ENCODE assay signal across 8 cellular contexts in the genomic region with DNA sequence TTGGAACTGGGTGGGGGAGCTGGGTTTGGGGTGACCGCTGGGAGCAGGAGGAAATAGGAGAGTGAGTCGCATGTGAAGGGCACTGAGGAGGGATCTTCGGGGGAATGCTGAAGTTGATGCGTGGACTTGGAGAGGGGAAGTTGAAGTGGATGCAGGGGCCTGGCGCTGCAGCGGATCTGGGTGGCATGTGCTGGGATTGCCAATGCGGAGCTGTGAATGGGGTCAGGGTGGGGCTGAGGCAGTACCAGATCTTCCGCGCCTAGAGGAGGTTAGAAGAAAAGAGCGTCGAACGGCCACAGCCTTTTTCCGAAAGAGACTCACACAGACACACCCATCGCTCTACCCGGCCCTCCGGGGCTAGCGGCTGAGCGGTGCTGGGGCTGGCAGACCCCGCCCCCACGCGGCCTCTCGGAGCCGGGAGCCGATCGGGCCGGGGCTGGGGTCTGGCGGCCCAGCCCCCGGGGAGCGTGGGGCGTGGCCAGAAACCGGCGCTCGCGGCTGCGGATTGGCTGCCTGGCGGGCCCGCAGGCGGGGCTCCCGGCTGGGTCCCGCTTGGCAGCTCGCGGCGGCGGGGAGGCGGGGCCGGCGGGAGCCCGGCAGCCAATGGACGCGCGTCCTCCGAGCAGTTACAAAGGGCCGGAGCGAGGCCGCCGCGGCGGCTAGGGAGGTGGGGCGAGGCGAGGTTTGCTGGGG. TPM values are rescaled to one million over a fixed set of nuclear protein-coding genes. Genes with fewer than 3 reads are reported as not detected.
DNase-seq lines count a peak whose midpoint lies in the region; TF ChIP-seq lines count a peak whose summit lies in the region.

A gene (plus strand): TSS at position 655 of the 693 bp plus-strand sequence. CDS start 93 bp downstream, outside the sequence.

- peaks cover 38% of the 10 kb centered on the region for H4K20me1 ChIP-seq in SK-N-SH (ENCODE audit: insufficient read depth)

- TF ChIP-seq CTCF in HFF-Myc (IDR thresholded peaks at IDR 0.05; ENCODE audit: low read depth, low read length, missing control alignments) (no peak), SK-N-SH (IDR thresholded peaks at IDR 0.05) (no peak)

- no peak for TF ChIP-seq RAD21 in SK-N-SH (IDR thresholded peaks at IDR 0.05; ENCODE audit: low read length)

- 1% methylated on average over 21 of the region's 60 CpGs for WGBS in SK-N-SH (ENCODE audit: low lambda C conversion rate)

- H3K4me3 ChIP-seq in HFF-Myc (replicated peaks; ENCODE audit: low read depth, low read length) (peak within 1 kb of the TSS; percentile 58), SK-N-SH (ENCODE audit: low read depth in 2 of 2, low read length in 1 of 2) (peak within 1 kb of the TSS; percentile 86 to 87)

- no peak for TF ChIP-seq EP300 in SK-N-SH (IDR thresholded peaks at IDR 0.05; ENCODE audit: borderline replicate concordance in 1 of 2, low read depth in 1 of 2, low read length in 1 of 2)

- H3K4me1 ChIP-seq in SK-N-SH (ENCODE audit: control insufficient read depth in 1 of 2, insufficient read depth in 2 of 2, low read depth in 1 of 2, low read length in 1 of 2) = peaks cover 8 to 10% of the 10 kb centered on the region in 2 experiments

- no peaks in the 10 kb centered on the region for H3K9me3 ChIP-seq in SK-N-SH

- no peaks in the 10 kb centered on the region for H3K27me3 ChIP-seq in SK-N-SH (ENCODE audit: insufficient read depth)

- peak within 1 kb of the TSS; percentile 93 for H3K9ac ChIP-seq in SK-N-SH

- H3K4me2 ChIP-seq in SK-N-SH = peak within 1 kb of the TSS; percentile 85

- CTCF ChIA-PET in SK-N-SH (lab: Yijun Ruan, JAX) = interaction anchor here (0.7 to 2.0 kb wide), 9 partner anchors 9 to 129 kb away, joined by 3 to 6 read pairs (median 3); no protein-coding TSS in a partner anchor

- H3K79me2 ChIP-seq in SK-N-SH (ENCODE audit: insufficient read depth) = peaks cover 42% of the 10 kb centered on the region

- H3K9me2 ChIP-seq in SK-N-SH = no peaks in the 10 kb centered on the region

- no peaks in the 10 kb centered on the region for H3K36me3 ChIP-seq in SK-N-SH (replicated peaks in 1 of 2; ENCODE audit: control insufficient read depth in 1 of 2, insufficient read depth in 2 of 2, low read length in 1 of 2)

- peak within 1 kb of the TSS; percentile 76 to 82 for H3K27ac ChIP-seq in SK-N-SH (ENCODE audit: low read depth in 2 of 2, low read length in 1 of 2)

- peak; percentile 99 for DNase-seq in GM03348 (ENCODE audit: low spot score)
- DNase-seq in HFF-Myc (ENCODE audit: extremely low read depth, low read depth) = peak; percentile 47
- DNase-seq in MV-4-11 (lab: John Stamatoyannopoulos, UW) = peak; percentile 87
- DNase-seq in SK-N-SH = peak; percentile 99
- peak; percentile 93 for DNase-seq in activated naive CD4-positive, alpha-beta T cell treated with anti-CD3 and anti-CD28 coated beads, Interleukin-2, amount 50 U/mL, for 16 hours
- peak; percentile 99 for DNase-seq in germinal center (ENCODE audit: low spot score)
- peak; percentile 40 to 95 (median 88) for DNase-seq in nucleus accumbens (lab: John Stamatoyannopoulos, UW)
- DNase-seq in superior temporal gyrus (ENCODE audit: extremely low spot score) = peak; percentile 89

- POLR2A ChIA-PET in SK-N-SH (lab: Yijun Ruan, JAX) = interaction anchor here (0.7 to 1.3 kb wide), 2 partner anchors 12 to 440 kb away, joined by 3 to 6 read pairs; no protein-coding TSS in a partner anchor

- peak within 1 kb of the TSS; percentile 91 for H2AFZ ChIP-seq in SK-N-SH (ENCODE audit: low read depth)

- peaks cover 3% of the 10 kb centered on the region for H3F3A ChIP-seq in SK-N-SH (replicated peaks; ENCODE audit: insufficient read depth)

TF ChIP-seq in SK-N-SH, 30 proteins besides CTCF, POLR2A, EP300 and RAD21:
- 0 out of 2 replicates have a peak, but pooled peaks have one; percentile 13 for TF ChIP-seq TCF12 (IDR thresholded peaks at IDR 0.05)
- TF ChIP-seq, protein P1, sequence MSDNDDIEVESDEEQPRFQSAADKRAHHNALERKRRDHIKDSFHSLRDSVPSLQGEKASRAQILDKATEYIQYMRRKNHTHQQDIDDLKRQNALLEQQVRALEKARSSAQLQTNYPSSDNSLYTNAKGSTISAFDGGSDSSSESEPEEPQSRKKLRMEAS (IDR thresholded peaks at IDR 0.05; ENCODE audit: low read depth) = peak; percentile 60; the same call in 1 of the 2 replicates
- TF ChIP-seq, protein P2, sequence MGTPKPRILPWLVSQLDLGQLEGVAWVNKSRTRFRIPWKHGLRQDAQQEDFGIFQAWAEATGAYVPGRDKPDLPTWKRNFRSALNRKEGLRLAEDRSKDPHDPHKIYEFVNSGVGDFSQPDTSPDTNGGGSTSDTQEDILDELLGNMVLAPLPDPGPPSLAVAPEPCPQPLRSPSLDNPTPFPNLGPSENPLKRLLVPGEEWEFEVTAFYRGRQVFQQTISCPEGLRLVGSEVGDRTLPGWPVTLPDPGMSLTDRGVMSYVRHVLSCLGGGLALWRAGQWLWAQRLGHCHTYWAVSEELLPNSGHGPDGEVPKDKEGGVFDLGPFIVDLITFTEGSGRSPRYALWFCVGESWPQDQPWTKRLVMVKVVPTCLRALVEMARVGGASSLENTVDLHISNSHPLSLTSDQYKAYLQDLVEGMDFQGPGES (IDR thresholded peaks at IDR 0.05; ENCODE audit: low read depth, low read length) = 0 out of 2 replicates have a peak, but pooled peaks have one; percentile 24
- no peak for TF ChIP-seq RXRA (IDR thresholded peaks at IDR 0.05; ENCODE audit: borderline replicate concordance, low read depth)
- TF ChIP-seq SIN3A (IDR thresholded peaks at IDR 0.05; ENCODE audit: borderline replicate concordance, low read depth, low read length) = no peak
- TF ChIP-seq POLR2AphosphoS5 (IDR thresholded peaks at IDR 0.05; ENCODE audit: low read depth, low read length) = peak; percentile 49; the same call in 1 of the 2 replicates
- TF ChIP-seq SMC3 (IDR thresholded peaks at IDR 0.05; ENCODE audit: low read depth, low read length) = no peak
- no peak for TF ChIP-seq ELF1 (IDR thresholded peaks at IDR 0.05)
- TF ChIP-seq, protein P3, sequence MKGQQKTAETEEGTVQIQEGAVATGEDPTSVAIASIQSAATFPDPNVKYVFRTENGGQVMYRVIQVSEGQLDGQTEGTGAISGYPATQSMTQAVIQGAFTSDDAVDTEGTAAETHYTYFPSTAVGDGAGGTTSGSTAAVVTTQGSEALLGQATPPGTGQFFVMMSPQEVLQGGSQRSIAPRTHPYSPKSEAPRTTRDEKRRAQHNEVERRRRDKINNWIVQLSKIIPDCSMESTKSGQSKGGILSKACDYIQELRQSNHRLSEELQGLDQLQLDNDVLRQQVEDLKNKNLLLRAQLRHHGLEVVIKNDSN (IDR thresholded peaks at IDR 0.05; ENCODE audit: borderline replicate concordance, low read depth) = no peak
- TF ChIP-seq TAF1 (IDR thresholded peaks at IDR 0.05; ENCODE audit: borderline replicate concordance, low read depth, low read length) = peak; percentile 22; the same call in 1 of the 2 replicates
- TF ChIP-seq RFX5 (IDR thresholded peaks at IDR 0.05; ENCODE audit: low read length) = no peak
- TF ChIP-seq NRF1 (IDR thresholded peaks at IDR 0.05; ENCODE audit: low read depth, low read length) = peak; percentile 37; the same call in 1 of the 2 replicates
- TF ChIP-seq JUND (IDR thresholded peaks at IDR 0.05) = no peak
- TF ChIP-seq EZH2phosphoT487 (IDR thresholded peaks at IDR 0.05; ENCODE audit: borderline replicate concordance, low read depth) = no peak
- TF ChIP-seq GATA2 (CRISPR knock-in tag; IDR thresholded peaks at IDR 0.05) = no peak
- TF ChIP-seq, protein P4, sequence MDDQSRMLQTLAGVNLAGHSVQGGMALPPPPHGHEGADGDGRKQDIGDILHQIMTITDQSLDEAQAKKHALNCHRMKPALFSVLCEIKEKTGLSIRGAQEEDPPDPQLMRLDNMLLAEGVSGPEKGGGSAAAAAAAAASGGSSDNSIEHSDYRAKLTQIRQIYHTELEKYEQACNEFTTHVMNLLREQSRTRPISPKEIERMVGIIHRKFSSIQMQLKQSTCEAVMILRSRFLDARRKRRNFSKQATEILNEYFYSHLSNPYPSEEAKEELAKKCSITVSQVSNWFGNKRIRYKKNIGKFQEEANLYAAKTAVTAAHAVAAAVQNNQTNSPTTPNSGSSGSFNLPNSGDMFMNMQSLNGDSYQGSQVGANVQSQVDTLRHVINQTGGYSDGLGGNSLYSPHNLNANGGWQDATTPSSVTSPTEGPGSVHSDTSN (IDR thresholded peaks at IDR 0.05) = no peak
- no peak for TF ChIP-seq RCOR1 (IDR thresholded peaks at IDR 0.05; ENCODE audit: low read length)

RNA-seq across cellular contexts. Expression of the gene that starts here (rescaled TPM):
- 15.3 and 28.7 TPM in 2 replicates for polyA plus RNA-seq in SK-N-SH (2012; rRNA removed)
- polyA plus RNA-seq in SK-N-SH (2012; cell fraction: cytosol; rRNA removed) = 15.7 and 16.6 TPM in 2 replicates
- 5.2 and 11.8 TPM in 2 replicates for polyA plus RNA-seq in SK-N-SH (2012; cell fraction: nucleus; rRNA removed)

Comparison
In these comparisons a context has a peak if more than half of its experiments do, and no peak if none do; other contexts are left out.
1. Peak in every context shown above with its lines: DNase-seq, H3K4me3 ChIP-seq and H3K27ac ChIP-seq.
2. DNase-seq: peak in every context shown above with its lines; median percentile 99 in GM03348; 99 in SK-N-SH; 99 in germinal center; 93 in activated naive CD4-positive, alpha-beta T cell treated with anti-CD3 and anti-CD28 coated beads, Interleukin-2, amount 50 U/mL, for 16 hours; 89 in superior temporal gyrus; 88 in nucleus accumbens; 87 in MV-4-11; 47 in HFF-Myc.